In the genomic region with DNA sequence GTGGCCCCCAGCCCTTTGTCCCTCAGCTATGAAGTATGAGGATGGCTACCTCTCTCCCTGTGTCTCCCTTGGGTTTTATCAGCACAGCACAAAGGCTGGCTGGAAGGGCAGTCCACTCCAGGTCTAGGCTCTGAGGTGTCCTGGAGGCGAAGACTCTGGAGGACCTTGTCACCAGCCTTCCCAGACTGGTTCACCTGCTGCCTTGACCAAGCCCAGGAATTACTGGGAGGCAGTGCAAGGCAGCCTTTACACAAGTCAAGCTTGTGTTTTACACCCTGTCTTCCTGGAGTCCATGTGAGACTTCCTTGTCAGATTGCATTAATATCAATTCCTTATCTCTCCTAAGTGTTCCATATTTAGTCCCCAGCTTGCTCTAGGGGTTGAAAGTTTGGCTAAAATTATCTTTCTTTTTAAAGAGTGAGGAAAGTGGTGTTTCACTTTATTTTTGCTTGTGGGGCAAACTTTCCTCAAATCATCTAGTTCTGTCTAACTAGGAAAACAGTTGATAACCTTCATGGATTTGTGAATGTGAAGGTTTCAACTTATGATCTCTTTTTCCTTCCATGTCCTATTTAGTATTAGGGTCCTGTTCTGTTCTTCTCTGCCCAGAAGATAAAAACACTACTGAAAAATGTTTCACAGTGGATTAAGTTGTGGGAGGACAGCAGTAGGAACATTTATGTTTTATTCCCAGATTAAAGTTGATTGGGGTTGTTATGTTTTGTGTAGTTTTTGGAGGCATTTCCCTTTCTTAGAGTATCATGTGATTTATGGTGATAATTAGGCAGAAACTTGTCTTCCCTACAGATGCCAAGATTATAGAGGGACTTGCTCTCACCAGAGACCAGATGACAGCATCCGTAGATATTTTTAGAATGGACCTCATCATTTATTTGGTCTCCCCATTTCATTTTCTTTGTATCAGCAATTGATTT, we compare ENCODE assay signal across 16 cellular contexts.
A peak's percentile ranks its signal among the peaks of the same experiment; 100 is the strongest.
DNase-seq lines count a peak whose midpoint lies in the region; ATAC-seq and TF ChIP-seq lines count a peak whose summit lies in the region.
"Had no signal": no experiment of that assay in that cellular context is flagged by ENCODE, and none has a peak within 500 bp of the region (broad histone marks: within the 10 kb centered on the region; RNA-seq: fewer than 3 reads in every experiment).

No MANE protein-coding gene starts in this region.

- intact Hi-C loops in left cardiac atrium (cut with DNase I) (no loop called here), upper lobe of right lung (cut with DNase I) (loop anchor here (10.0 kb wide), 1 partner anchor 111 kb away; a partner anchor contains a TSS), lower leg skin (cut with DNase I; ENCODE audit: low total_unique reads) (no loop called here)

- ATAC-seq in left cardiac atrium (no peak), upper lobe of right lung (peak; percentile 17)
- ATAC-seq: activated CD4-positive, CD25-positive, alpha-beta regulatory T cell treated with anti-CD3 and anti-CD28 coated beads, Interleukin-2, amount 50 U/mL, for 24 hours; activated CD8-positive, alpha-beta memory T cell treated with anti-CD3 and anti-CD28 coated beads, Interleukin-2, amount 10 ng/mL, durations not matched to agents 7 days and 5 days; GM12878 had no signal

- peaks cover 33% of the 10 kb centered on the region for H3K4me1 ChIP-seq in cardiac muscle cell (ENCODE audit: low read depth)
- peaks cover 63% of the 10 kb centered on the region for H3K4me1 ChIP-seq in upper lobe of right lung

- H3K27ac ChIP-seq in cardiac muscle cell (peak overlapping the region; percentile 1), upper lobe of right lung (peak overlapping the region; percentile 27)
- H3K27ac ChIP-seq: esophagus muscularis mucosa, GM23248 had no signal

- H3K27me3 ChIP-seq in cardiac muscle cell = no peaks in the 10 kb centered on the region
- H3K27me3 ChIP-seq in upper lobe of right lung = no peaks in the 10 kb centered on the region
- H3K27me3 ChIP-seq: esophagus muscularis mucosa had no signal

- TF ChIP-seq CTCF in cardiac muscle cell (IDR thresholded peaks at IDR 0.05; ENCODE audit: low read depth, low read length) (no peak), upper lobe of right lung (IDR thresholded peaks at IDR 0.05) (no peak), lower leg skin (IDR thresholded peaks at IDR 0.05) (no peak)

- H3K4me3 ChIP-seq in cardiac muscle cell (no peak overlapping the region), upper lobe of right lung (no peak overlapping the region), lower leg skin (ENCODE audit: low read depth, poor library complexity, severe bottlenecking) (no peak overlapping the region)
- H3K4me3 ChIP-seq: esophagus muscularis mucosa, GM12878, GM23248 had no signal

- TF ChIP-seq POLR2A in lower leg skin (IDR thresholded peaks at IDR 0.05) = no peak

- H3K36me3 ChIP-seq in cardiac muscle cell (no peaks in the 10 kb centered on the region), upper lobe of right lung (peaks cover 2% of the 10 kb centered on the region)

- H3K9me3 ChIP-seq in cardiac muscle cell (ENCODE audit: low read depth) = no peaks in the 10 kb centered on the region
- no peaks in the 10 kb centered on the region for H3K9me3 ChIP-seq in upper lobe of right lung
- H3K9me3 ChIP-seq: esophagus muscularis mucosa had no signal

- WGBS in lower leg skin, 2 donors = 65 to 70% methylated on average over 2 of the region's 2 CpGs

- DNase-seq in cardiac muscle cell (ENCODE audit: low read depth in 1 of 2, low spot score in 1 of 2) = peak in 1 of 2 donors; percentile 14
- DNase-seq in left cardiac atrium = no peak
- peak; percentile 15 for DNase-seq in cerebellum (ENCODE audit: low spot score)
- peak; percentile 36 for DNase-seq in myocyte (ENCODE audit: low read depth)
- no peak for DNase-seq in upper lobe of right lung
- DNase-seq in lower leg skin (ENCODE audit: low spot score in 2 of 2) = no peak
- DNase-seq in H4 (ENCODE audit: low spot score) = no peak
- no peak for DNase-seq in GM03348 (ENCODE audit: low spot score)
- DNase-seq: activated CD8-positive, alpha-beta memory T cell treated with anti-CD3 and anti-CD28 coated beads, Interleukin-2, amount 10 ng/mL, durations not matched to agents 7 days and 5 days; GM23248; NCI-H2081; NCI-H774; stimulated activated CD4-positive, alpha-beta T cell treated with anti-CD3 and anti-CD28 coated beads, Interleukin-1b, Interleukin-23, amount 100 ng/mL, for 48 hours had no signal

Comparison
In these comparisons a context has a peak if more than half of its experiments do, and no peak if none do; other contexts are left out.
1. DNase-seq: peak in cerebellum (single experiment) and myocyte (single experiment); none in left cardiac atrium (single experiment), upper lobe of right lung (single experiment), lower leg skin (0 of 2), H4 (single experiment) and GM03348 (single experiment).